In genomic region chr6:1869766-1870165, GRCh38 we compare ENCODE assay signal across 18 cellular contexts.
DNase-seq lines count a peak whose midpoint lies in the region; ATAC-seq, FAIRE-seq and TF ChIP-seq lines count a peak whose summit lies in the region.
"Had no signal": no experiment of that assay in that cellular context is flagged by ENCODE, and none has a peak within 500 bp of the region (broad histone marks: within the 10 kb centered on the region; RNA-seq: fewer than 3 reads in every experiment).

No MANE protein-coding gene starts in this region.

- H2AFZ ChIP-seq in GM12878 (ENCODE audit: control insufficient read depth, low read depth, low read length) = no peak overlapping the region

- CTCF ChIA-PET in GM12878 (lab: Yijun Ruan, JAX) = interaction anchor here (0.6 to 1.8 kb wide), 3 partner anchors 8 to 19 kb away, joined by 3 to 5 read pairs (median 3); no protein-coding TSS in a partner anchor
- CTCF ChIA-PET in GM10248 (lab: Yijun Ruan, JAX) = interaction anchor here (1.1 kb wide), 1 partner anchor 13 kb away, joined by 3 read pairs; no protein-coding TSS in a partner anchor

- intact Hi-C loops in GM12878 (cut with micrococcal nuclease; ENCODE audit: unreplicated experiment) (no loop called here), esophagus muscularis mucosa (cut with DNase I) (no loop called here)

- RAD21 ChIA-PET in GM12878 (lab: Charles Lee; ENCODE audit: unreplicated experiment) = interaction anchor here (0.6 to 1.5 kb wide), 2 partner anchors 14 to 245 kb away, joined by 3 to 4 read pairs; no protein-coding TSS in a partner anchor

- peaks cover 0 to 4% (median 0%) of the 10 kb centered on the region in 7 donors for H3K9me3 Mint-ChIP-seq in naive B cell
- H3K9me3 Mint-ChIP-seq: IgD-negative memory B cell had no signal

- H3K79me2 ChIP-seq in GM12878 (ENCODE audit: control insufficient read depth, insufficient read depth, low read length) = no peaks in the 10 kb centered on the region

- POLR2A ChIA-PET in GM12878 (lab: Charles Lee) = no interaction called here
- POLR2A ChIA-PET in GM10248 (lab: Yijun Ruan, JAX) = no interaction called here

- no peaks in the 10 kb centered on the region for H3K27me3 Mint-ChIP-seq in naive B cell

- H3K27me3 ChIP-seq in BE2C = no peaks in the 10 kb centered on the region
- no peaks in the 10 kb centered on the region for H3K27me3 ChIP-seq in HUES6 (ENCODE audit: control insufficient read depth, insufficient read depth, low read length)
- H3K27me3 ChIP-seq in GM12878 (replicated peaks in 1 of 2; ENCODE audit: control insufficient read depth in 2 of 2, insufficient read depth in 2 of 2, low read length in 1 of 2) = no peaks in the 10 kb centered on the region
- H3K27me3 ChIP-seq in esophagus muscularis mucosa = no peaks in the 10 kb centered on the region

- no peak for TF ChIP-seq EP300 in GM12878 (IDR thresholded peaks at IDR 0.05; ENCODE audit: borderline replicate concordance in 1 of 2, control insufficient read depth in 1 of 2, low read depth in 2 of 2, low read length in 2 of 2)
- TF ChIP-seq EP300 in esophagus muscularis mucosa (IDR thresholded peaks at IDR 0.05) = no peak

- FAIRE-seq in GM12878 (lab: Jason Lieb, UNC) = no peak
- FAIRE-seq: A204.1, GM18507 had no signal

- H3K27ac ChIP-seq in HUES6 (ENCODE audit: low read depth, low read length) (0 out of 2 replicates have a peak overlapping the region, but pooled peaks have one; percentile 1), GM12878 (ENCODE audit: control insufficient read depth, insufficient read depth) (peak overlapping the region; percentile 74), esophagus muscularis mucosa (replicated peaks in 1 of 4) (no peak overlapping the region)
- H3K27ac ChIP-seq: SK-N-MC had no signal

- H3K4me3 ChIP-seq in BE2C (ENCODE audit: low read depth, low read length) = no peak overlapping the region
- H3K4me3 ChIP-seq in HUES6 (ENCODE audit: low read depth, low read length) = no peak overlapping the region
- no peak overlapping the region for H3K4me3 ChIP-seq in GM12878
- no peak overlapping the region for H3K4me3 ChIP-seq in esophagus muscularis mucosa
- H3K4me3 ChIP-seq: HAP-1, SK-N-MC had no signal

- in situ Hi-C loops in GM12878 (cut with MboI) = no loop called here

- SMC1A ChIA-PET in GM12878 (lab: Charles Lee; ENCODE audit: uncharacterized antibody, unreplicated experiment) = interaction anchor here (0.9 to 1.9 kb wide), 4 partner anchors 9 to 73 kb away, joined by 3 to 5 read pairs (median 4); no protein-coding TSS in a partner anchor

- peak overlapping the region in 4 of 6 donors; percentile 61 to 90 (median 72) for H3K27ac Mint-ChIP-seq in naive B cell

- H3K36me3 ChIP-seq in BE2C (no peaks in the 10 kb centered on the region), HUES6 (ENCODE audit: control insufficient read depth, insufficient read depth, low read length) (no peaks in the 10 kb centered on the region), GM12878 (ENCODE audit: control insufficient read depth in 2 of 2, insufficient read depth in 2 of 2, low read length in 1 of 2) (no peaks in the 10 kb centered on the region), esophagus muscularis mucosa (no peaks in the 10 kb centered on the region)
- H3K36me3 ChIP-seq: HAP-1 had no signal

- WGBS in GM12878 (ENCODE audit: insufficient coverage, insufficient replicate concordance, low lambda C conversion rate, missing lambda C conversion rate) = 97% methylated on average over 6 of the region's 6 CpGs
- 97% methylated on average over 6 of the region's 6 CpGs for WGBS in esophagus muscularis mucosa

- no peaks in the 10 kb centered on the region for H3K9me3 ChIP-seq in BE2C
- H3K9me3 ChIP-seq in HUES6 (ENCODE audit: control insufficient read depth, insufficient read depth, low read depth, low read length) = no peaks in the 10 kb centered on the region
- H3K9me3 ChIP-seq in GM12878 (replicated peaks; ENCODE audit: control insufficient read depth, insufficient read depth, low read length) = no peaks in the 10 kb centered on the region
- no peaks in the 10 kb centered on the region for H3K9me3 ChIP-seq in esophagus muscularis mucosa
- H3K9me3 ChIP-seq: HAP-1 had no signal

- TF ChIP-seq RAD21 in GM12878 (IDR thresholded peaks at IDR 0.05; ENCODE audit: insufficient read depth, low read depth, low read length) = no peak

- H3K9ac ChIP-seq in HUES6 (ENCODE audit: low read length) (no peak overlapping the region), GM12878 (ENCODE audit: control insufficient read depth, insufficient read depth, low read length) (no peak overlapping the region)

- TF ChIP-seq POLR2A in GM12878 (IDR thresholded peaks at IDR 0.05; ENCODE audit: low read depth, low read length) = no peak
- no peak for TF ChIP-seq POLR2A in esophagus muscularis mucosa (IDR thresholded peaks at IDR 0.05; ENCODE audit: low read depth)

- H3K4me1 ChIP-seq in BE2C (peaks cover 18% of the 10 kb centered on the region), HUES6 (ENCODE audit: control insufficient read depth, insufficient read depth, low read length) (peaks cover 65% of the 10 kb centered on the region), GM12878 (ENCODE audit: control insufficient read depth, insufficient read depth, low read length) (peaks cover 13% of the 10 kb centered on the region), esophagus muscularis mucosa (peaks cover 0 to 15% (median 12%) of the 10 kb centered on the region in 4 donors)

- no peak overlapping the region; the same call in 1 of the 2 replicates for H3K4me2 ChIP-seq in GM12878 (ENCODE audit: control insufficient read depth, insufficient read depth)

- no peak for ATAC-seq in GM12878
- no peak for ATAC-seq in naive B cell (ENCODE audit: low read depth in 2 of 2)
- ATAC-seq: Panc1, Right ventricle myocardium inferior had no signal

- TF ChIP-seq CTCF in BE2C (IDR thresholded peaks at IDR 0.05; ENCODE audit: low read depth, low read length) (no peak), GM12878 (IDR thresholded peaks at IDR 0.05 in 2 of 3, conservative IDR thresholded peaks at IDR 0.05 in 1 of 3; ENCODE audit: control insufficient read depth in 2 of 3, extremely low read depth in 1 of 3, insufficient read depth in 1 of 3, low read depth in 3 of 3, low read length in 3 of 3) (no peak), GM10248 (IDR thresholded peaks at IDR 0.05; ENCODE audit: control extremely low read depth, extremely low read depth, low read depth, missing control alignments) (no peak), esophagus muscularis mucosa (IDR thresholded peaks at IDR 0.05) (no peak)

- no peak overlapping the region for H3K4me3 Mint-ChIP-seq in naive B cell

- peaks cover 12 to 18% (median 13%) of the 10 kb centered on the region in 3 donors for H3K4me1 Mint-ChIP-seq in naive B cell

- BruUV-seq in GM12878 (replicated peaks; lab: Mats Ljungman, UMichigan) = no TSS peak

- H4K20me1 ChIP-seq in GM12878 (ENCODE audit: control insufficient read depth, insufficient read depth) = no peaks in the 10 kb centered on the region

- no peaks in the 10 kb centered on the region for H3K36me3 Mint-ChIP-seq in naive B cell

- DNase-seq in BE2C = peak; percentile 11
- DNase-seq in GM12878 (ENCODE audit: low read depth, low spot score) = no peak
- DNase-seq in naive B cell = no peak
- DNase-seq in GM10248 (ENCODE audit: extremely low spot score) = no peak
- no peak for DNase-seq in NCI-H1417 treated with DMSO at 0.1 percent for 48 hours (lab: John Stamatoyannopoulos, UW)
- DNase-seq in LoVo (ENCODE audit: low spot score) = no peak
- no peak for DNase-seq in esophagus muscularis mucosa (ENCODE audit: extremely low spot score)
- DNase-seq: DND-41, NCI-H345, NCI-H69 had no signal

TF ChIP-seq in GM12878, 131 proteins besides CTCF, POLR2A, EP300 and RAD21:
- TF ChIP-seq ZNF274 (IDR thresholded peaks at IDR 0.05; ENCODE audit: insufficient read depth, insufficient read length) = no peak
- TF ChIP-seq SREBF2 (IDR thresholded peaks at IDR 0.05; ENCODE audit: low read length) = no peak
TF ChIP-seq in GM12878: peak in this region for 0.

Comparison
In these comparisons a context has a peak if more than half of its experiments do, and no peak if none do; other contexts are left out.
1. H3K27ac ChIP-seq: peak in HUES6 (single experiment) and GM12878 (single experiment); none in esophagus muscularis mucosa (0 of 4).